ENCODE assay signal across 8 cellular contexts in genomic region chr7:131489881-131490280, GRCh38.
"Had no signal": no experiment of that assay in that cellular context is flagged by ENCODE, and none has a peak within 500 bp of the region (broad histone marks: within the 10 kb centered on the region; RNA-seq: fewer than 3 reads in every experiment).

No MANE protein-coding gene starts in this region.

- DNase-seq: GM23248, GOT3, H9, HFFc6, IMR-90, KG1 had no signal

- H3K27ac ChIP-seq: GM23248 had no signal

- H3K4me3 Mint-ChIP-seq: H9, HFFc6 had no signal

- ATAC-seq: HCT116, K562 had no signal

- H3K27ac Mint-ChIP-seq: HFFc6 had no signal

- H3K9me3 Mint-ChIP-seq: H9, HFFc6 had no signal

- H3K4me3 ChIP-seq: GM23248, K562 had no signal

- H2AFZ ChIP-seq: GM23248 had no signal

- H3K9ac ChIP-seq: GM23248 had no signal
